Comparison of ENCODE assay signal across 8 cellular contexts in the genomic region with DNA sequence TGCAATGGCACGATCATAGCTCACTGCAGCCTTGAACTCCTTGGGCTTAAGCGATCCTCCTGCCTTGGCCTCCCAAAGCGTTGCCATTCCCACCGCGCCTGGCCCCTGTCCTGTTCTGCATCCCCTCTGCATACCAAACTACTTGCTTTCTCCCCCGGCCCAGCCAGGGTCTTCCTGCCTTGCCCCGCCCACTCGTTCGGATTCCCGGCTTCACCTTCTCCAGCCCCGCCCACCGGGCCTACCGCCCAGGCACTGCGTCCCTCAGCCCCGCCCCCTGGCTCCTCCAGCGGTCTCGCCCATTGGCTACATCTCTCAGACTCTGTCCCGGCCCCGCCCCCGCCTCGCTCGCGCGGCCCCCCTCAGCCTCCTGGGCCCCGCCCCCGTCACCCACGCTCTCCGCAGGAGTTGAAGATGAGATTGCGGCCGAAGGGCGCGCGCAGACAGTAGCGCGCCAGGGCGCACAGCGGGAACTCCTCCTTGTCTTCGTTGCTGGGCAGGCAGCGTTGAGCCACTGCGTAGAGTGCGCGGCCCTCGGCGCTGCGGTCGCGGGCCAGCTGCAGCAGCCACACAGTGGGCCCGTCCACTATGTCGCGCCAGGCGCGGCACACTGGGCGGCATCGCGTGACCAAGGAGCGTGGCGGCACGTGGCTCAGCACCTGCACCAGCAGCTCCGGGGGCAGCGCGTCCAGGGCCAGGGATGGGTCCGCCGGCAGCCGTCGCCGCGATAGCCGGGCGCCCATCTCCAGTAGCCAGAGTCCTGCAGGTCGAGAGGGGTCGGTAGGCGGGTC. TPM values are rescaled to one million over a fixed set of nuclear protein-coding genes. Genes with fewer than 3 reads are reported as not detected.
DNase-seq lines count a peak whose midpoint lies in the region; TF ChIP-seq lines count a peak whose summit lies in the region.

No MANE protein-coding gene starts in this region.

- TF ChIP-seq CTCF in GM12864 (IDR thresholded peaks at IDR 0.05; ENCODE audit: low read depth, low read length, missing control alignments): no peak
- TF ChIP-seq CTCF in esophagus squamous epithelium (IDR thresholded peaks at IDR 0.05): no peak
- no peak for TF ChIP-seq CTCF in WERI-Rb-1 (IDR thresholded peaks at IDR 0.05; ENCODE audit: low read depth, low read length)

- H3K4me3 ChIP-seq in GM12864 (ENCODE audit: low read depth, low read length) (peak overlapping the region; percentile 37; the same call in 1 of the 2 replicates), esophagus squamous epithelium (peak overlapping the region; percentile 17 to 64 (median 40)), muscle layer of colon (ENCODE audit: low read depth in 1 of 2, low read length in 2 of 2) (peak overlapping the region; percentile 26 to 27), SJCRH30 (no peak overlapping the region), WERI-Rb-1 (ENCODE audit: low read depth, low read length) (no peak overlapping the region)

- H3K9me3 ChIP-seq in esophagus squamous epithelium (no peaks in the 10 kb centered on the region), muscle layer of colon (ENCODE audit: low read length) (no peaks in the 10 kb centered on the region), SJCRH30 (replicated peaks) (no peaks in the 10 kb centered on the region), WERI-Rb-1 (ENCODE audit: severe bottlenecking) (no peaks in the 10 kb centered on the region)

- H3K27ac ChIP-seq in esophagus squamous epithelium (no peak overlapping the region), muscle layer of colon (ENCODE audit: low read depth, low read length) (no peak overlapping the region), SJCRH30 (no peak overlapping the region), WERI-Rb-1 (no peak overlapping the region)

- H3K36me3 ChIP-seq in esophagus squamous epithelium (peaks cover 0 to 13% (median 0%) of the 10 kb centered on the region in 3 donors), muscle layer of colon (ENCODE audit: insufficient read depth, low read length) (peaks cover 23% of the 10 kb centered on the region), SJCRH30 (no peaks in the 10 kb centered on the region), WERI-Rb-1 (peaks cover 44% of the 10 kb centered on the region)

- intact Hi-C loops in esophagus squamous epithelium (cut with DNase I): no loop called here

- no peaks in the 10 kb centered on the region for H3K27me3 ChIP-seq in esophagus squamous epithelium
- H3K27me3 ChIP-seq in muscle layer of colon (ENCODE audit: control insufficient read depth in 1 of 2, insufficient read depth in 2 of 2, low read length in 2 of 2): no peaks in the 10 kb centered on the region
- H3K27me3 ChIP-seq in SJCRH30: no peaks in the 10 kb centered on the region
- H3K27me3 ChIP-seq in WERI-Rb-1 (ENCODE audit: insufficient read depth, low read depth, severe bottlenecking): no peaks in the 10 kb centered on the region

- DNase-seq in GM12864 (ENCODE audit: low read depth): peak; percentile 16
- DNase-seq in NCI-H524 treated with DMSO at 0.1 percent for 48 hours (lab: John Stamatoyannopoulos, UW): peak; percentile 70
- peak; percentile 88 to 91 for DNase-seq in activated T-cell treated with anti-CD3 and anti-CD28 coated beads, Interleukin-2, amount 50 U/mL, for 48 hours
- no peak for DNase-seq in esophagus squamous epithelium (lab: John Stamatoyannopoulos, UW)
- DNase-seq in stimulated activated CD8-positive, alpha-beta memory T cell treated with anti-CD3 and anti-CD28 coated beads, Interleukin-2, amount 100 ng/mL, for 1 hour (ENCODE audit: low read depth in 2 of 2): peak; percentile 39 to 78
- no peak for DNase-seq in SJCRH30
- no peak for DNase-seq in WERI-Rb-1

- H3K4me1 ChIP-seq in esophagus squamous epithelium (peaks cover 6 to 14% (median 10%) of the 10 kb centered on the region in 3 donors), muscle layer of colon (ENCODE audit: insufficient read depth, low read length) (peaks cover 7% of the 10 kb centered on the region), SJCRH30 (no peaks in the 10 kb centered on the region)

- TF ChIP-seq POLR2A in esophagus squamous epithelium (IDR thresholded peaks at IDR 0.05): no peak

- 12 to 16% methylated on average over 31 to 38 of the region's 72 CpGs for WGBS in esophagus squamous epithelium, 2 donors

- H3K9ac ChIP-seq in muscle layer of colon (ENCODE audit: low read length): no peak overlapping the region

RNA-seq across cellular contexts. Expression of gene MRPS12, which starts 19.0 kb away (rescaled TPM):
- total RNA-seq in esophagus squamous epithelium: 10 to 100 TPM; 27.2 to 74.6 (median 44.2) TPM
- 54.0 and 63.8 TPM in 2 replicates for total RNA-seq in SJCRH30 (2014; rRNA removed; shearing (Covaris generic))

RNA-seq across cellular contexts. Expression of gene SARS2, which starts 19.2 kb away (rescaled TPM):
- total RNA-seq in esophagus squamous epithelium: 10 to 100 TPM; 21.2 to 32.7 (median 25.2) TPM
- 20.0 and 25.7 TPM in 2 replicates for total RNA-seq in SJCRH30 (2014; rRNA removed; shearing (Covaris generic))

RNA-seq across cellular contexts. Expression of gene FBXO17, which starts 25.8 kb away (rescaled TPM):
- 10 to 100 TPM in 1 of 4 donors, 1 to 10 TPM in 3; 3.9 to 18.3 (median 8.8) TPM for total RNA-seq in esophagus squamous epithelium
- total RNA-seq in SJCRH30 (2014; rRNA removed; shearing (Covaris generic)): 4.6 and 5.3 TPM in 2 replicates

RNA-seq across cellular contexts. Expression of gene CCER2, which starts 37.8 kb away (rescaled TPM):
- 1 to 10 TPM in 1 of 4 donors, under 1 TPM in 2, not detected in 1; 0.76 to 2.4 (median 0.83) TPM for total RNA-seq in esophagus squamous epithelium
- 0.43 and 0.79 TPM in 2 replicates for total RNA-seq in SJCRH30 (2014; rRNA removed; shearing (Covaris generic))

RNA-seq across cellular contexts. Expression of gene NFKBIB, which starts 50.0 kb away (rescaled TPM):
- total RNA-seq in esophagus squamous epithelium: 10 to 100 TPM; 22.0 to 34.0 (median 26.7) TPM
- total RNA-seq in SJCRH30 (2014; rRNA removed; shearing (Covaris generic)): 29.5 and 29.7 TPM in 2 replicates

Comparison
In these comparisons a context has a peak if more than half of its experiments do, and no peak if none do; other contexts are left out.
1. DNase-seq: peak in GM12864 (single experiment), NCI-H524 treated with DMSO at 0.1 percent for 48 hours (single experiment), activated T-cell treated with anti-CD3 and anti-CD28 coated beads, Interleukin-2, amount 50 U/mL, for 48 hours (2 of 2) and stimulated activated CD8-positive, alpha-beta memory T cell treated with anti-CD3 and anti-CD28 coated beads, Interleukin-2, amount 100 ng/mL, for 1 hour (2 of 2); none in esophagus squamous epithelium (single experiment), SJCRH30 (0 of 2) and WERI-Rb-1 (single experiment).
2. H3K4me3 ChIP-seq: peak in GM12864 (single experiment), esophagus squamous epithelium (4 of 4) and muscle layer of colon (2 of 2); none in SJCRH30 (single experiment) and WERI-Rb-1 (single experiment).